ENCODE assay signal across 28 cellular contexts in genomic region chr7:140724706-140725105, GRCh38.
"Had no signal": no experiment of that assay in that cellular context is flagged by ENCODE, and none has a peak within 500 bp of the region (broad histone marks: within the 10 kb centered on the region; RNA-seq: fewer than 3 reads in every experiment).

No MANE protein-coding gene starts in this region.

- H3K27ac ChIP-seq: brain microvascular endothelial cell, SJSA1 had no signal

- H3K27ac Mint-ChIP-seq: activated CD4-positive, alpha-beta T cell treated with anti-CD3 and anti-CD28 coated beads, Interleukin-2, amount 10 ng/mL, durations not matched to agents 24 days and 14 days; activated T-helper 17 cell treated with anti-CD3 and anti-CD28 coated beads, Interleukin-2, amount 50 U/mL, for 72 hours; T-helper 2 cell treated with Interferon-gamma antibody and Interleukin-4, amounts not matched to agents 5 μg/mL and 100 μg/mL, for 36 hours had no signal

- H3K4me3 Mint-ChIP-seq: activated CD4-positive, alpha-beta T cell treated with anti-CD3 and anti-CD28 coated beads, Interleukin-2, amount 10 ng/mL, durations not matched to agents 24 days and 14 days; activated CD8-positive, alpha-beta T cell treated with anti-CD3 and anti-CD28 coated beads for 36 hours; activated T-helper 17 cell treated with anti-CD3 and anti-CD28 coated beads, Interleukin-2, amount 50 U/mL, for 72 hours; T-helper 2 cell treated with Interferon-gamma antibody and Interleukin-4, amounts not matched to agents 5 μg/mL and 100 μg/mL, for 36 hours had no signal

- H3K27me3 Mint-ChIP-seq: activated CD4-positive, alpha-beta T cell treated with anti-CD3 and anti-CD28 coated beads, Interleukin-2, amount 10 ng/mL, durations not matched to agents 24 days and 14 days; activated CD8-positive, alpha-beta T cell treated with anti-CD3 and anti-CD28 coated beads for 36 hours; activated T-helper 17 cell treated with anti-CD3 and anti-CD28 coated beads, Interleukin-2, amount 50 U/mL, for 72 hours had no signal

- H3K9me3 Mint-ChIP-seq: activated CD4-positive, alpha-beta T cell treated with anti-CD3 and anti-CD28 coated beads, Interleukin-2, amount 10 ng/mL, durations not matched to agents 24 days and 14 days; activated CD8-positive, alpha-beta T cell treated with anti-CD3 and anti-CD28 coated beads for 36 hours; activated naive CD4-positive, alpha-beta T cell treated with anti-CD3 and anti-CD28 coated beads, Interleukin-2, amount 50 U/mL, for 72 hours; activated T-helper 17 cell treated with anti-CD3 and anti-CD28 coated beads, Interleukin-2, amount 50 U/mL, for 72 hours; T-helper 2 cell treated with Interferon-gamma antibody and Interleukin-4, amounts not matched to agents 5 μg/mL and 100 μg/mL, for 36 hours had no signal

- H3K36me3 ChIP-seq: brain microvascular endothelial cell, MG63 had no signal

- H3K4me3 ChIP-seq: MG63, SJSA1 had no signal

- H3K9me3 ChIP-seq: MG63, SJSA1 had no signal

- DNase-seq: activated CD4-positive, alpha-beta T cell treated with anti-CD3 and anti-CD28 coated beads, Interleukin-2, amount 10 ng/mL, durations not matched to agents 24 days and 14 days; activated CD4-positive, alpha-beta T cell treated with anti-CD3 and anti-CD28 coated beads, Interleukin-2, amount 50 U/mL, for 4 hours; activated CD8-positive, alpha-beta T cell treated with anti-CD3 and anti-CD28 coated beads for 36 hours; activated effector memory CD4-positive, alpha-beta T cell treated with anti-CD3 and anti-CD28 coated beads, Interleukin-2, amount 50 U/mL, for 16 hours; activated naive CD4-positive, alpha-beta T cell; activated T-cell treated with anti-CD3 and anti-CD28 coated beads, Interleukin-2, amount 50 U/mL, for 48 hours; amniotic stem cell; aorta; brain microvascular endothelial cell; central memory CD4-positive, alpha-beta T cell; Kasumi-1; KG1; MG63; MV-4-11; NCI-H1092; NCI-H1436 treated with DMSO at 0.1 percent for 48 hours; NCI-H1694 treated with DMSO at 0.1 percent for 48 hours; NCI-H2029; NCI-H345; NCI-H524 treated with DMSO at 0.1 percent for 48 hours; SHP77; SW 1271 had no signal

- FAIRE-seq: TTC549 had no signal

- ATAC-seq: activated CD8-positive, alpha-beta T cell treated with anti-CD3 and anti-CD28 coated beads for 36 hours; activated naive CD4-positive, alpha-beta T cell treated with anti-CD3 and anti-CD28 coated beads, Interleukin-2, amount 50 U/mL, for 72 hours; activated T-helper 17 cell treated with anti-CD3 and anti-CD28 coated beads, Interleukin-2, amount 50 U/mL, for 72 hours; Panc1 had no signal

- H3K36me3 Mint-ChIP-seq: activated naive CD4-positive, alpha-beta T cell treated with anti-CD3 and anti-CD28 coated beads, Interleukin-2, amount 50 U/mL, for 72 hours had no signal

- H3K27me3 ChIP-seq: brain microvascular endothelial cell, MG63, SJSA1 had no signal
